Comparison of ENCODE assay signal across 9 cellular contexts in the genomic region with DNA sequence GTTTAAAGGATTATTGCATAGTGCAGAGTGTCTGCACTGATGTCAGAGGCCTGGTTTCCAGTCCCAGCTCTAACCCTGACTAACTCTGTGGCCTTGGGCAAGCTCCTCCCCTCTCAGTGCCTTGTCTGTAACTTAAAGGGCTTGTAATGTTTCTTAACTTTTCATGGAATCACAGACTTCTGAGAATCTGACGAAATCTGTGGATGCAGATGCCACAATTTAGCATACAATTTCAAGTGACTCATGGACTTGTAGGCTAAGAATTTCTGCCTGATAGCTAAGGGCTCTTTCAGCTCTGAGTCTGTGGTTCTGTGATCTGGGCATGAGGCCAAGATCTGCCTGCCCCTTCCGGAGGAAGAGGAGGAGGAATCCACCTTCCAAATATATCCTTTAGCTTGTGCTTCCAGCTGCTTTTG.
A peak's percentile ranks its signal among the peaks of the same experiment; 100 is the strongest.
DNase-seq lines count a peak whose midpoint lies in the region; ATAC-seq, FAIRE-seq and TF ChIP-seq lines count a peak whose summit lies in the region.
"Had no signal": no experiment of that assay in that cellular context is flagged by ENCODE, and none has a peak within 500 bp of the region (broad histone marks: within the 10 kb centered on the region; RNA-seq: fewer than 3 reads in every experiment).

No MANE protein-coding gene starts in this region.

- no peaks in the 10 kb centered on the region for H3K4me1 Mint-ChIP-seq in stimulated activated memory B cell treated with anti-CD40 and anti-IgM and Interleukin-4, amounts not matched to agents 10 μg/mL and 1 μg/mL and 100 μg/mL, for 72 hours
- H3K4me1 Mint-ChIP-seq: B cell had no signal

- H3K36me3 ChIP-seq in smooth muscle cell (ENCODE audit: low read depth) (no peaks in the 10 kb centered on the region), small intestine (ENCODE audit: control insufficient read depth in 2 of 2, insufficient read depth in 2 of 2, low read length in 2 of 2) (no peaks in the 10 kb centered on the region)

- ATAC-seq in activated CD4-positive, CD25-positive, alpha-beta regulatory T cell treated with anti-CD3 and anti-CD28 coated beads, Interleukin-2, amount 50 U/mL, for 24 hours: peak; percentile 70 to 86
- ATAC-seq in right cardiac atrium (peak; percentile 95 to 97), HG03521 (IDR thresholded peaks at IDR 0.05; ENCODE audit: unreplicated experiment) (no peak)
- ATAC-seq in stimulated activated memory B cell treated with anti-CD40 and anti-IgM and Interleukin-4, amounts not matched to agents 10 μg/mL and 1 μg/mL and 100 μg/mL, for 72 hours: no peak

- H3K9ac ChIP-seq in smooth muscle cell (ENCODE audit: low read depth): no peak overlapping the region

- peak overlapping the region; percentile 94 for H3K27ac ChIP-seq in right cardiac atrium (ENCODE audit: low read length)
- peak overlapping the region; percentile 75 for H3K27ac ChIP-seq in smooth muscle cell (ENCODE audit: low read depth)
- H3K27ac ChIP-seq in small intestine (ENCODE audit: low read depth in 1 of 2, low read length in 1 of 2): peak overlapping the region in 1 of 2 donors; percentile 53

- H3K4me3 ChIP-seq in right cardiac atrium (ENCODE audit: low read length) (no peak overlapping the region), smooth muscle cell (no peak overlapping the region), small intestine (ENCODE audit: low read depth in 1 of 2, low read length in 2 of 2) (no peak overlapping the region)

- H4K20me1 ChIP-seq in smooth muscle cell (ENCODE audit: low read depth): no peaks in the 10 kb centered on the region

- H3K27ac Mint-ChIP-seq in stimulated activated memory B cell treated with anti-CD40 and anti-IgM and Interleukin-4, amounts not matched to agents 10 μg/mL and 1 μg/mL and 100 μg/mL, for 72 hours: no peak overlapping the region
- H3K27ac Mint-ChIP-seq: B cell had no signal

- H3F3A ChIP-seq in smooth muscle cell (ENCODE audit: low read depth): no peaks in the 10 kb centered on the region

- FAIRE-seq in small intestine (lab: Jason Lieb, UNC): no peak

- no peaks in the 10 kb centered on the region for H3K9me3 Mint-ChIP-seq in stimulated activated memory B cell treated with anti-CD40 and anti-IgM and Interleukin-4, amounts not matched to agents 10 μg/mL and 1 μg/mL and 100 μg/mL, for 72 hours

- no peaks in the 10 kb centered on the region for H3K79me2 ChIP-seq in smooth muscle cell (ENCODE audit: low read depth)

- H3K4me2 ChIP-seq in smooth muscle cell: peak overlapping the region; percentile 69

- peak overlapping the region; percentile 81 for H2AFZ ChIP-seq in smooth muscle cell (ENCODE audit: low read depth)

- no peak for DNase-seq in activated CD4-positive, CD25-positive, alpha-beta regulatory T cell treated with anti-CD3 and anti-CD28 coated beads, Interleukin-2, amount 50 U/mL, for 72 hours
- DNase-seq in amniotic epithelial cell (ENCODE audit: low read depth) (peak; percentile 69), right cardiac atrium (peak; percentile 87 to 90 (median 89)), smooth muscle cell (lab: John Stamatoyannopoulos, UW; ENCODE audit: unreplicated experiment) (peak; percentile 14), small intestine (no peak)

- H3K27me3 ChIP-seq in right cardiac atrium (ENCODE audit: control insufficient read depth, insufficient read depth): no peaks in the 10 kb centered on the region
- no peaks in the 10 kb centered on the region for H3K27me3 ChIP-seq in smooth muscle cell (ENCODE audit: low read depth)
- H3K27me3 ChIP-seq in small intestine (ENCODE audit: control insufficient read depth in 2 of 2, insufficient read depth in 2 of 2, low read length in 2 of 2): no peaks in the 10 kb centered on the region

- H3K9me3 ChIP-seq in right cardiac atrium (ENCODE audit: control insufficient read depth, low read length): no peaks in the 10 kb centered on the region
- H3K9me3 ChIP-seq in smooth muscle cell (replicated peaks; ENCODE audit: low read depth): no peaks in the 10 kb centered on the region
- H3K9me3 ChIP-seq in small intestine (ENCODE audit: control insufficient read depth, low read depth): no peaks in the 10 kb centered on the region

- no peaks in the 10 kb centered on the region for H3K27me3 Mint-ChIP-seq in stimulated activated memory B cell treated with anti-CD40 and anti-IgM and Interleukin-4, amounts not matched to agents 10 μg/mL and 1 μg/mL and 100 μg/mL, for 72 hours
- H3K27me3 Mint-ChIP-seq: B cell had no signal

- WGBS in right cardiac atrium: 0% methylated on average over 2 of the region's 2 CpGs
- 18% methylated on average over 2 of the region's 2 CpGs for WGBS in smooth muscle cell (ENCODE audit: low lambda C conversion rate)
- 17 to 53% (median 20%) methylated on average over 2 of the region's 2 CpGs for WGBS in small intestine, 3 donors

- H3K4me3 Mint-ChIP-seq in stimulated activated memory B cell treated with anti-CD40 and anti-IgM and Interleukin-4, amounts not matched to agents 10 μg/mL and 1 μg/mL and 100 μg/mL, for 72 hours: no peak overlapping the region
- H3K4me3 Mint-ChIP-seq: B cell had no signal

- peaks cover 13% of the 10 kb centered on the region for H3K4me1 ChIP-seq in right cardiac atrium (ENCODE audit: control insufficient read depth, insufficient read depth, low read length)
- no peaks in the 10 kb centered on the region for H3K4me1 ChIP-seq in smooth muscle cell (ENCODE audit: low read depth)
- no peaks in the 10 kb centered on the region for H3K4me1 ChIP-seq in small intestine (ENCODE audit: control insufficient read depth in 2 of 2, insufficient read depth in 1 of 2, low read depth in 1 of 2, low read length in 1 of 2)

- no peak for TF ChIP-seq CTCF in smooth muscle cell (IDR thresholded peaks at IDR 0.05; ENCODE audit: borderline replicate concordance, insufficient read depth, poor library complexity, severe bottlenecking)

- intact Hi-C loops in right cardiac atrium (cut with DNase I): loop anchor here in 1 of 4 donors (5.0 kb wide), 1 partner anchor 233 kb away; no protein-coding TSS in a partner anchor

- no peaks in the 10 kb centered on the region for H3K36me3 Mint-ChIP-seq in stimulated activated memory B cell treated with anti-CD40 and anti-IgM and Interleukin-4, amounts not matched to agents 10 μg/mL and 1 μg/mL and 100 μg/mL, for 72 hours

Comparison
In these comparisons a context has a peak if more than half of its experiments do, and no peak if none do; other contexts are left out.
1. ATAC-seq: peak in activated CD4-positive, CD25-positive, alpha-beta regulatory T cell treated with anti-CD3 and anti-CD28 coated beads, Interleukin-2, amount 50 U/mL, for 24 hours (2 of 2) and right cardiac atrium (2 of 2); none in stimulated activated memory B cell treated with anti-CD40 and anti-IgM and Interleukin-4, amounts not matched to agents 10 μg/mL and 1 μg/mL and 100 μg/mL, for 72 hours (single experiment) and HG03521 (single experiment).
2. DNase-seq: peak in amniotic epithelial cell (single experiment), right cardiac atrium (3 of 3) and smooth muscle cell (single experiment); none in activated CD4-positive, CD25-positive, alpha-beta regulatory T cell treated with anti-CD3 and anti-CD28 coated beads, Interleukin-2, amount 50 U/mL, for 72 hours (single experiment) and small intestine (single experiment).